ENCODE assay signal across 21 cellular contexts in the genomic region with DNA sequence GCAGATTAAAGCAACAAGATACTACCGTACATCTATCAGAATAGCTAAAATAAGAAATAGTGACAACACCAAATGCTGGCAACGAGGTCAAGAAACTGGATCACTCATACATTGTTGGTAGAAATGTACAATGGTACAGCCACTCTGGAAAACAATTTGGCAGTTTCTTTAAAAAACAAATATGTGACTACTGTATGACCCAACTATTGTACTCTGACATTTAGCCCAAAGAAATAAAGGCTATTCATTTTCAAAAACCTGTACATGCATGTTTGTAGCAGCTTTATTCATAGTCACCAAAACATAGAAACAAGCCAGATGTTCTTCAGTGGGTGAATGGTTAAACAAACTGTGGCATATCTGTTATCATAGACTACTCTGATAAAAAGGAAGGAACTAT. TPM values are rescaled to one million over a fixed set of nuclear protein-coding genes. Genes with fewer than 3 reads are reported as not detected.
DNase-seq lines count a peak whose midpoint lies in the region; ATAC-seq, FAIRE-seq and TF ChIP-seq lines count a peak whose summit lies in the region.
"Had no signal": no experiment of that assay in that cellular context is flagged by ENCODE, and none has a peak within 500 bp of the region (broad histone marks: within the 10 kb centered on the region; RNA-seq: fewer than 3 reads in every experiment).

No MANE protein-coding gene starts in this region.

- H3K4me3 Mint-ChIP-seq in activated T-cell treated with anti-CD3 and anti-CD28 coated beads, Interleukin-2, amount 50 U/mL, for 24 hours, result no peak overlapping the region
- no peak overlapping the region for H3K4me3 Mint-ChIP-seq in activated T-cell treated with anti-CD3 and anti-CD28 coated beads, Interleukin-2, amount 50 U/mL, for 72 hours
- H3K4me3 Mint-ChIP-seq in T-helper 17 cell (no peak overlapping the region), Caco-2 (ENCODE audit: unreplicated experiment) (no peak overlapping the region)
- H3K4me3 Mint-ChIP-seq: B cell; CD4-positive, CD25-positive, alpha-beta regulatory T cell had no signal

- peaks cover 6% of the 10 kb centered on the region; the same call in 1 of the 2 replicates for H3K4me1 ChIP-seq in Caco-2
- H3K4me1 ChIP-seq: SJSA1 had no signal

- H3K9me3 ChIP-seq in T-helper 17 cell (ENCODE audit: control insufficient read depth, low read length, poor library complexity, severe bottlenecking) (no peaks in the 10 kb centered on the region), Caco-2 (no peaks in the 10 kb centered on the region)
- H3K9me3 ChIP-seq: Peyer's patch, SJSA1 had no signal

- intact Hi-C loops in Caco-2 (cut with micrococcal nuclease; ENCODE audit: unreplicated experiment), result no loop called here

- no peak for TF ChIP-seq POLR2A in GM12892 (IDR thresholded peaks at IDR 0.05; ENCODE audit: low read depth, low read length)

- no peak for DNase-seq in activated T-cell treated with anti-CD3 and anti-CD28 coated beads, Interleukin-2, amount 50 U/mL, for 24 hours
- no peak for DNase-seq in activated T-cell treated with anti-CD3 and anti-CD28 coated beads, Interleukin-2, amount 50 U/mL, for 72 hours
- DNase-seq in GM18507 (ENCODE audit: extremely low spot score, insufficient read length, low read depth) (no peak), T-helper 17 cell (no peak), GM12892 (ENCODE audit: insufficient read length) (no peak), Caco-2 (no peak)
- DNase-seq in stimulated activated CD4-positive, alpha-beta T cell treated with anti-CD3 and anti-CD28 coated beads, Interleukin-2, amount 100 ng/mL, for 48 hours, result no peak
- DNase-seq: Calu3; CD4-positive, CD25-positive, alpha-beta regulatory T cell; DMS53; KG1; NCI-H1048; NCI-H1436; NCI-H1930; NCI-H345; NCI-H526; Peyer's patch had no signal

- H3K36me3 ChIP-seq in Caco-2 (ENCODE audit: control insufficient read depth, insufficient read depth, low read length), result no peaks in the 10 kb centered on the region
- H3K36me3 ChIP-seq: Peyer's patch, SJSA1 had no signal

- CTCF ChIA-PET in Caco-2 (lab: Charles Lee), result no interaction called here

- no peaks in the 10 kb centered on the region for H3K27me3 ChIP-seq in Caco-2 (replicated peaks; ENCODE audit: control insufficient read depth, insufficient read depth, low read length)
- H3K27me3 ChIP-seq: Peyer's patch, SJSA1 had no signal

- peak overlapping the region; percentile 58 for H3K27ac Mint-ChIP-seq in activated T-cell treated with anti-CD3 and anti-CD28 coated beads, Interleukin-2, amount 50 U/mL, for 24 hours
- no peak overlapping the region for H3K27ac Mint-ChIP-seq in activated T-cell treated with anti-CD3 and anti-CD28 coated beads, Interleukin-2, amount 50 U/mL, for 72 hours
- H3K27ac Mint-ChIP-seq in T-helper 17 cell (peak overlapping the region; percentile 57), Caco-2 (ENCODE audit: unreplicated experiment) (no peak overlapping the region)
- H3K27ac Mint-ChIP-seq: B cell had no signal

- POLR2A ChIA-PET in Caco-2 (lab: Charles Lee), result no interaction called here

- peaks cover 51% of the 10 kb centered on the region for H3K4me1 Mint-ChIP-seq in activated T-cell treated with anti-CD3 and anti-CD28 coated beads, Interleukin-2, amount 50 U/mL, for 24 hours (ENCODE audit: low read depth)
- H3K4me1 Mint-ChIP-seq in activated T-cell treated with anti-CD3 and anti-CD28 coated beads, Interleukin-2, amount 50 U/mL, for 72 hours (ENCODE audit: low read depth), result peaks cover 41% of the 10 kb centered on the region
- H3K4me1 Mint-ChIP-seq in T-helper 17 cell, result peaks cover 30% of the 10 kb centered on the region
- no peaks in the 10 kb centered on the region for H3K4me1 Mint-ChIP-seq in Caco-2 (ENCODE audit: low read depth, unreplicated experiment)

- no peak overlapping the region for H3K4me3 ChIP-seq in Caco-2 (ENCODE audit: low read depth, low read length)
- H3K4me3 ChIP-seq: Peyer's patch, SJSA1 had no signal

- H3K9me3 Mint-ChIP-seq in activated T-cell treated with anti-CD3 and anti-CD28 coated beads, Interleukin-2, amount 50 U/mL, for 24 hours, result no peaks in the 10 kb centered on the region
- no peaks in the 10 kb centered on the region for H3K9me3 Mint-ChIP-seq in activated T-cell treated with anti-CD3 and anti-CD28 coated beads, Interleukin-2, amount 50 U/mL, for 72 hours
- H3K9me3 Mint-ChIP-seq in Caco-2 (ENCODE audit: unreplicated experiment), result no peaks in the 10 kb centered on the region

- ATAC-seq in activated T-cell treated with anti-CD3 and anti-CD28 coated beads, Interleukin-2, amount 50 U/mL, for 72 hours (replicated peaks in 1 of 2), result no peak
- no peak for ATAC-seq in T-helper 17 cell
- peak; percentile 42 for ATAC-seq in esophagus mucosa

- H3K36me3 Mint-ChIP-seq in activated T-cell treated with anti-CD3 and anti-CD28 coated beads, Interleukin-2, amount 50 U/mL, for 24 hours (ENCODE audit: low read depth), result peaks cover 23% of the 10 kb centered on the region
- peaks cover 0 to 2% of the 10 kb centered on the region in 2 donors for H3K36me3 Mint-ChIP-seq in activated T-cell treated with anti-CD3 and anti-CD28 coated beads, Interleukin-2, amount 50 U/mL, for 72 hours (ENCODE audit: insufficient read depth in 2 of 2)
- H3K36me3 Mint-ChIP-seq in T-helper 17 cell (ENCODE audit: low read depth) (no peaks in the 10 kb centered on the region), Caco-2 (ENCODE audit: insufficient read depth, unreplicated experiment) (no peaks in the 10 kb centered on the region)

- H3K27me3 Mint-ChIP-seq in activated T-cell treated with anti-CD3 and anti-CD28 coated beads, Interleukin-2, amount 50 U/mL, for 24 hours, result no peaks in the 10 kb centered on the region
- no peaks in the 10 kb centered on the region for H3K27me3 Mint-ChIP-seq in activated T-cell treated with anti-CD3 and anti-CD28 coated beads, Interleukin-2, amount 50 U/mL, for 72 hours (ENCODE audit: low read depth)
- H3K27me3 Mint-ChIP-seq in T-helper 17 cell, result no peaks in the 10 kb centered on the region
- no peaks in the 10 kb centered on the region for H3K27me3 Mint-ChIP-seq in Caco-2 (ENCODE audit: insufficient read depth, unreplicated experiment)
- H3K27me3 Mint-ChIP-seq: B cell; CD4-positive, CD25-positive, alpha-beta regulatory T cell had no signal

- BruUV-seq in Caco-2 (replicated peaks; lab: Mats Ljungman, UMichigan), result no TSS peak

- TF ChIP-seq CTCF in Caco-2 (IDR thresholded peaks at IDR 0.05; ENCODE audit: insufficient read depth in 1 of 2, low read depth in 1 of 2, low read length in 1 of 2, severe bottlenecking in 1 of 2, unreplicated experiment in 1 of 2), result no peak

- FAIRE-seq in GM18507 (lab: Jason Lieb, UNC) (peak; percentile 18), GM12892 (lab: Jason Lieb, UNC) (no peak)
- FAIRE-seq: GM12891 had no signal

RNA-seq across cellular contexts. Expression of a gene that starts 8.2 kb away (rescaled TPM):
- total RNA-seq in activated T-cell treated with anti-CD3 and anti-CD28 coated beads, Interleukin-2, amount 50 U/mL, for 72 hours, result 10 to 100 TPM; 28.7 to 31.1 TPM
- total RNA-seq in T-helper 17 cell (10 to 100 TPM; 18.4 to 27.3 TPM), esophagus mucosa (50.4 TPM), Caco-2 (2022) (36.4 and 42.1 TPM in 2 replicates)
- polyA plus RNA-seq in GM12892 (2012; ENCODE audit: missing spikeins), result 9.4 TPM

RNA-seq across cellular contexts. Expression of a gene that starts 16.2 kb away (rescaled TPM):
- total RNA-seq in activated T-cell treated with anti-CD3 and anti-CD28 coated beads, Interleukin-2, amount 50 U/mL, for 72 hours, result 10 to 100 TPM; 15.1 to 15.7 TPM
- total RNA-seq in T-helper 17 cell (10 to 100 TPM; 11.8 to 13.5 TPM), esophagus mucosa (6.9 TPM), Caco-2 (2022) (8.2 and 8.7 TPM in 2 replicates)
- polyA plus RNA-seq in GM12892 (2012; ENCODE audit: missing spikeins), result 5.9 TPM

Comparison
In these comparisons a context has a peak if more than half of its experiments do, and no peak if none do; other contexts are left out.
1. H3K27ac Mint-ChIP-seq: peak in activated T-cell treated with anti-CD3 and anti-CD28 coated beads, Interleukin-2, amount 50 U/mL, for 24 hours (single experiment) and T-helper 17 cell (single experiment); none in activated T-cell treated with anti-CD3 and anti-CD28 coated beads, Interleukin-2, amount 50 U/mL, for 72 hours (single experiment) and Caco-2 (single experiment).